In genomic region chr20:50245561-50246366, GRCh38 we compare ENCODE assay signal across 11 cellular contexts. TPM values are rescaled to one million over a fixed set of nuclear protein-coding genes. Genes with fewer than 3 reads are reported as not detected.
DNase-seq lines count a peak whose midpoint lies in the region; ATAC-seq and TF ChIP-seq lines count a peak whose summit lies in the region.
"Had no signal": no experiment of that assay in that cellular context is flagged by ENCODE, and none has a peak within 500 bp of the region (broad histone marks: within the 10 kb centered on the region; RNA-seq: fewer than 3 reads in every experiment).

No MANE protein-coding gene starts in this region.

- H3K9me3 ChIP-seq in HAP-1: no peaks in the 10 kb centered on the region

- no peak overlapping the region for H3K4me3 ChIP-seq in fibroblast of villous mesenchyme (ENCODE audit: low read depth, low read length)
- H3K4me3 ChIP-seq in HAP-1: no peak overlapping the region
- H3K4me3 ChIP-seq: SK-N-MC had no signal

- no peak for TF ChIP-seq CTCF in fibroblast of villous mesenchyme (IDR thresholded peaks at IDR 0.05; ENCODE audit: insufficient read depth, low read depth, low read length)

- H3K4me1 ChIP-seq in HAP-1: no peaks in the 10 kb centered on the region

- DNase-seq in A172 (ENCODE audit: low spot score) (peak; percentile 78), H4 (ENCODE audit: low spot score) (peak; percentile 85), UCSD-AML1 (lab: John Stamatoyannopoulos, UW; ENCODE audit: unreplicated experiment) (peak; percentile 53), fibroblast of villous mesenchyme (ENCODE audit: low read depth) (peak; percentile 62), NCI-H2196 treated with DMSO at 0.1 percent for 48 hours (lab: John Stamatoyannopoulos, UW; ENCODE audit: unreplicated experiment) (no peak), HAP-1 (ENCODE audit: low spot score in 2 of 2) (no peak)
- DNase-seq: central memory CD4-positive, alpha-beta T cell; NCI-H187 had no signal

- ATAC-seq in HG03521 (IDR thresholded peaks at IDR 0.05; ENCODE audit: unreplicated experiment): no peak
- no peak for ATAC-seq in HG03135 (IDR thresholded peaks at IDR 0.05; ENCODE audit: unreplicated experiment)

- H3K27me3 ChIP-seq in HAP-1 (ENCODE audit: low read depth): peaks cover 10% of the 10 kb centered on the region

- H3K36me3 ChIP-seq in HAP-1 (replicated peaks): no peaks in the 10 kb centered on the region

- in situ Hi-C loops in HAP-1 (cut with MboI; ENCODE audit: low sequenced_read_pairs): no loop called here

RNA-seq across cellular contexts. Expression of gene CEBPB, which starts 55.1 kb away (rescaled TPM):
- total RNA-seq in A172 (2014; rRNA removed; shearing (Covaris generic)): 26.8 and 31.5 TPM in 2 replicates
- 14.8 and 22.1 TPM in 2 replicates for total RNA-seq in H4 (2014; rRNA removed; shearing (Covaris generic))
- 70.4 and 71.5 TPM in 2 replicates for total RNA-seq in fibroblast of villous mesenchyme

Comparison
In these comparisons a context has a peak if more than half of its experiments do, and no peak if none do; other contexts are left out.
1. DNase-seq: peak in A172 (single experiment), H4 (single experiment), UCSD-AML1 (single experiment) and fibroblast of villous mesenchyme (single experiment); none in NCI-H2196 treated with DMSO at 0.1 percent for 48 hours (single experiment) and HAP-1 (0 of 2).